In genomic region chr12:39277416-39277815, GRCh38 we compare ENCODE assay signal across 16 cellular contexts.
DNase-seq lines count a peak whose midpoint lies in the region; ATAC-seq and TF ChIP-seq lines count a peak whose summit lies in the region.
"Had no signal": no experiment of that assay in that cellular context is flagged by ENCODE, and none has a peak within 500 bp of the region (broad histone marks: within the 10 kb centered on the region; RNA-seq: fewer than 3 reads in every experiment).

No MANE protein-coding gene starts in this region.

- no peaks in the 10 kb centered on the region for H4K20me1 ChIP-seq in OCI-LY3 (ENCODE audit: insufficient read depth, low read length)

- no peak overlapping the region for H3K4me3 ChIP-seq in AG10803 (ENCODE audit: low read length)
- H3K4me3 ChIP-seq in OCI-LY3 (ENCODE audit: low read length), result 0 out of 2 replicates have a peak overlapping the region, but pooled peaks have one; percentile 7
- no peak overlapping the region for H3K4me3 ChIP-seq in gastroesophageal sphincter

- peak overlapping the region; percentile 52 for H3K4me2 ChIP-seq in OCI-LY3 (ENCODE audit: low read length)

- DNase-seq in AG10803 (ENCODE audit: low read depth), result peak; percentile 6
- no peak for DNase-seq in NCI-H187 treated with DMSO at 0.1 percent for 48 hours (lab: John Stamatoyannopoulos, UW)
- no peak for DNase-seq in stimulated activated naive CD4-positive, alpha-beta T cell (lab: John Stamatoyannopoulos, UW)
- DNase-seq in stimulated activated CD4-positive, alpha-beta T cell treated with anti-CD3 and anti-CD28 coated beads, Interleukin-4, amount 100 ng/mL, for 4 hours, result no peak
- DNase-seq: activated CD4-positive, alpha-beta T cell treated with anti-CD3 and anti-CD28 coated beads, Interleukin-2, amount 10 ng/mL, durations not matched to agents 7 days and 5 days; activated T-cell treated with anti-CD3 and anti-CD28 coated beads, Interleukin-2, amount 50 U/mL, for 72 hours; Calu3; GF-D8; kidney; NCI-H187; SHP77 treated with DMSO at 0.1 percent for 48 hours had no signal

- H3K4me1 ChIP-seq in OCI-LY3 (ENCODE audit: low read length) (peaks cover 19% of the 10 kb centered on the region), gastroesophageal sphincter (no peaks in the 10 kb centered on the region)
- H3K4me1 ChIP-seq: parathyroid adenoma had no signal

- WGBS in gastroesophageal sphincter (ENCODE audit: low coverage in 1 of 2), 2 donors, result 82% methylated on average over 1 of the region's 1 CpG; no CpG with 5 or more reads in 1 of the 2 donors

- H3K36me3 ChIP-seq in OCI-LY3 (replicated peaks; ENCODE audit: low read depth, low read length) (no peaks in the 10 kb centered on the region), gastroesophageal sphincter (no peaks in the 10 kb centered on the region)

- TF ChIP-seq CTCF in AG10803 (conservative IDR thresholded peaks at IDR 0.05; ENCODE audit: low read length) (no peak), OCI-LY3 (IDR thresholded peaks at IDR 0.05; ENCODE audit: low read depth, low read length) (no peak), gastroesophageal sphincter (IDR thresholded peaks at IDR 0.05) (no peak)

- H2AFZ ChIP-seq in OCI-LY3 (ENCODE audit: low read depth, low read length), result no peak overlapping the region
- H2AFZ ChIP-seq: parathyroid adenoma had no signal

- peaks cover 14% of the 10 kb centered on the region for H3K27me3 ChIP-seq in OCI-LY3 (ENCODE audit: low read depth, low read length)
- no peaks in the 10 kb centered on the region for H3K27me3 ChIP-seq in gastroesophageal sphincter

- no peak for TF ChIP-seq EP300 in gastroesophageal sphincter (IDR thresholded peaks at IDR 0.05)

- no peaks in the 10 kb centered on the region for H3K79me2 ChIP-seq in OCI-LY3 (ENCODE audit: low read length)
- H3K79me2 ChIP-seq: parathyroid adenoma had no signal

- H3K27ac ChIP-seq in OCI-LY3 (ENCODE audit: low read length) (no peak overlapping the region), gastroesophageal sphincter (no peak overlapping the region)
- H3K27ac ChIP-seq: parathyroid adenoma had no signal

- ATAC-seq in GM19463 (IDR thresholded peaks at IDR 0.05; ENCODE audit: unreplicated experiment) (peak; percentile 52), HG03039 (IDR thresholded peaks at IDR 0.05; ENCODE audit: unreplicated experiment) (peak; percentile 69), gastroesophageal sphincter (no peak)

- no peak for TF ChIP-seq POLR2A in gastroesophageal sphincter (IDR thresholded peaks at IDR 0.05)

- H3K9me3 ChIP-seq in OCI-LY3 (ENCODE audit: insufficient read depth, low read length) (peaks cover 3% of the 10 kb centered on the region; the same call in 1 of the 2 replicates), gastroesophageal sphincter (no peaks in the 10 kb centered on the region)

- no peak overlapping the region for H3K9ac ChIP-seq in OCI-LY3 (ENCODE audit: low read length)
- H3K9ac ChIP-seq: parathyroid adenoma had no signal
